1 cellular context compared by ENCODE assay signal in the genomic region with DNA sequence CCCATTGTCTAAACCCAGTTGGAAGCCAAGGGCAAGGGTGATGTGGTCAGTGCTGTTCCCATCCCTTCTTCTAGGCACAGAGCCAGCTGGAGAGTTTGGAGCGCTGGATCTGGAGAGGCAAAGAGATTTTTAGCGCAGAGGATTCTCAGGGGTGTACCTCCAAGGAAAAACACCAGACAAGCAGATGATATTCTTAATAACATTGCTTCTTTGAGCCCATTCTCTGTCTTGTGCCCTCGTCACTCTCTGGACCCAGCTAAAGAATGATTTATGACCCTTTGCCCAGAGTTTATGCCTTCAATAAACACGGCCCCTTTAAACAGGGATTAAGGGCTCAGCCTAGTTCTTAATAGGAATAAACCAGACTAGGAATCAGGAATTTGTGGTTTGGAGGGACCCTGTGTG.
TF ChIP-seq lines count a peak whose summit lies in the region.

No MANE protein-coding gene starts in this region.

TF ChIP-seq in K562, 482 proteins besides CTCF, POLR2A, EP300 and RAD21:
- TF ChIP-seq, protein P1, sequence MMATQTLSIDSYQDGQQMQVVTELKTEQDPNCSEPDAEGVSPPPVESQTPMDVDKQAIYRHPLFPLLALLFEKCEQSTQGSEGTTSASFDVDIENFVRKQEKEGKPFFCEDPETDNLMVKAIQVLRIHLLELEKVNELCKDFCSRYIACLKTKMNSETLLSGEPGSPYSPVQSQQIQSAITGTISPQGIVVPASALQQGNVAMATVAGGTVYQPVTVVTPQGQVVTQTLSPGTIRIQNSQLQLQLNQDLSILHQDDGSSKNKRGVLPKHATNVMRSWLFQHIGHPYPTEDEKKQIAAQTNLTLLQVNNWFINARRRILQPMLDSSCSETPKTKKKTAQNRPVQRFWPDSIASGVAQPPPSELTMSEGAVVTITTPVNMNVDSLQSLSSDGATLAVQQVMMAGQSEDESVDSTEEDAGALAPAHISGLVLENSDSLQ (IDR thresholded peaks at IDR 0.05): 0 out of 2 replicates have a peak, but pooled peaks have one; percentile 28
- no peak for TF ChIP-seq RBM22 (IDR thresholded peaks at IDR 0.05; ENCODE audit: low read depth, low read length, poor library complexity, severe bottlenecking)
- TF ChIP-seq MEIS2 (IDR thresholded peaks at IDR 0.05; ENCODE audit: partially characterized antibody): peak; percentile 53
- TF ChIP-seq, protein P2, sequence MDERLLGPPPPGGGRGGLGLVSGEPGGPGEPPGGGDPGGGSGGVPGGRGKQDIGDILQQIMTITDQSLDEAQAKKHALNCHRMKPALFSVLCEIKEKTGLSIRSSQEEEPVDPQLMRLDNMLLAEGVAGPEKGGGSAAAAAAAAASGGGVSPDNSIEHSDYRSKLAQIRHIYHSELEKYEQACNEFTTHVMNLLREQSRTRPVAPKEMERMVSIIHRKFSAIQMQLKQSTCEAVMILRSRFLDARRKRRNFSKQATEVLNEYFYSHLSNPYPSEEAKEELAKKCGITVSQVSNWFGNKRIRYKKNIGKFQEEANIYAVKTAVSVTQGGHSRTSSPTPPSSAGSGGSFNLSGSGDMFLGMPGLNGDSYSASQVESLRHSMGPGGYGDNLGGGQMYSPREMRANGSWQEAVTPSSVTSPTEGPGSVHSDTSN (CRISPR knock-in tag; IDR thresholded peaks at IDR 0.05; ENCODE audit: low read depth): no peak
- TF ChIP-seq, protein P2 (tag; conservative IDR thresholded peaks at IDR 0.05; ENCODE audit: low read depth): peak; percentile 39; the same call in 1 of the 2 replicates
